ENCODE assay signal across 22 cellular contexts in genomic region chr22:41587347-41587723, GRCh38. TPM values are rescaled to one million over a fixed set of nuclear protein-coding genes. Genes with fewer than 3 reads are reported as not detected.
DNase-seq lines count a peak whose midpoint lies in the region; ATAC-seq, FAIRE-seq and TF ChIP-seq lines count a peak whose summit lies in the region.
"Had no signal": no experiment of that assay in that cellular context is flagged by ENCODE, and none has a peak within 500 bp of the region (broad histone marks: within the 10 kb centered on the region; RNA-seq: fewer than 3 reads in every experiment).

No MANE protein-coding gene starts in this region.

- H3K27ac Mint-ChIP-seq in activated naive CD8-positive, alpha-beta T cell: no peak overlapping the region
- no peak overlapping the region for H3K27ac Mint-ChIP-seq in activated naive CD8-positive, alpha-beta T cell treated with anti-CD3 and anti-CD28 coated beads for 36 hours
- no peak overlapping the region for H3K27ac Mint-ChIP-seq in astrocyte (ENCODE audit: unreplicated experiment)
- H3K27ac Mint-ChIP-seq: neural progenitor cell; stimulated activated memory B cell treated with anti-CD40 and anti-IgM and Interleukin-4, amounts not matched to agents 10 μg/mL and 1 μg/mL and 100 μg/mL, for 72 hours had no signal

- no peaks in the 10 kb centered on the region for H3K9me3 Mint-ChIP-seq in activated naive CD8-positive, alpha-beta T cell (ENCODE audit: low read depth)
- H3K9me3 Mint-ChIP-seq in activated naive CD8-positive, alpha-beta T cell treated with anti-CD3 and anti-CD28 coated beads for 36 hours: no peaks in the 10 kb centered on the region
- no peaks in the 10 kb centered on the region for H3K9me3 Mint-ChIP-seq in astrocyte (ENCODE audit: unreplicated experiment)
- H3K9me3 Mint-ChIP-seq: neural progenitor cell; stimulated activated memory B cell treated with anti-CD40 and anti-IgM and Interleukin-4, amounts not matched to agents 10 μg/mL and 1 μg/mL and 100 μg/mL, for 72 hours had no signal

- H3K4me1 ChIP-seq in astrocyte (ENCODE audit: insufficient read depth, low read length) (peaks cover 5% of the 10 kb centered on the region), mucosa of rectum (ENCODE audit: control insufficient read depth in 2 of 2, insufficient read depth in 2 of 2, low read length in 2 of 2) (peaks cover 6 to 11% of the 10 kb centered on the region in 2 donors)
- H3K4me1 ChIP-seq: foreskin keratinocyte had no signal

- peak overlapping the region; percentile 7 for H3K4me3 Mint-ChIP-seq in activated naive CD8-positive, alpha-beta T cell
- no peak overlapping the region for H3K4me3 Mint-ChIP-seq in activated naive CD8-positive, alpha-beta T cell treated with anti-CD3 and anti-CD28 coated beads for 36 hours
- peak overlapping the region; percentile 92 for H3K4me3 Mint-ChIP-seq in astrocyte (ENCODE audit: unreplicated experiment)
- H3K4me3 Mint-ChIP-seq: stimulated activated memory B cell treated with anti-CD40 and anti-IgM and Interleukin-4, amounts not matched to agents 10 μg/mL and 1 μg/mL and 100 μg/mL, for 72 hours had no signal

- no peaks in the 10 kb centered on the region for H3K36me3 Mint-ChIP-seq in activated naive CD8-positive, alpha-beta T cell
- peaks cover 4% of the 10 kb centered on the region for H3K36me3 Mint-ChIP-seq in activated naive CD8-positive, alpha-beta T cell treated with anti-CD3 and anti-CD28 coated beads for 36 hours
- peaks cover 19% of the 10 kb centered on the region for H3K36me3 Mint-ChIP-seq in astrocyte (ENCODE audit: low read depth, unreplicated experiment)
- H3K36me3 Mint-ChIP-seq: neural progenitor cell had no signal

- H3K79me2 ChIP-seq in astrocyte (ENCODE audit: insufficient read depth, low read length): peaks cover 29% of the 10 kb centered on the region

- no peaks in the 10 kb centered on the region for H3K27me3 Mint-ChIP-seq in activated naive CD8-positive, alpha-beta T cell
- H3K27me3 Mint-ChIP-seq in activated naive CD8-positive, alpha-beta T cell treated with anti-CD3 and anti-CD28 coated beads for 36 hours: no peaks in the 10 kb centered on the region
- H3K27me3 Mint-ChIP-seq in astrocyte (ENCODE audit: low read depth, unreplicated experiment): no peaks in the 10 kb centered on the region
- H3K27me3 Mint-ChIP-seq: stimulated activated memory B cell treated with anti-CD40 and anti-IgM and Interleukin-4, amounts not matched to agents 10 μg/mL and 1 μg/mL and 100 μg/mL, for 72 hours had no signal

- TF ChIP-seq POLR2A in erythroblast (IDR thresholded peaks at IDR 0.05; ENCODE audit: low read length): no peak

- peaks cover 10% of the 10 kb centered on the region for H3K4me1 Mint-ChIP-seq in activated naive CD8-positive, alpha-beta T cell (ENCODE audit: low read depth)
- peaks cover 9% of the 10 kb centered on the region for H3K4me1 Mint-ChIP-seq in activated naive CD8-positive, alpha-beta T cell treated with anti-CD3 and anti-CD28 coated beads for 36 hours
- H3K4me1 Mint-ChIP-seq in astrocyte (ENCODE audit: low read depth, unreplicated experiment): no peaks in the 10 kb centered on the region

- H3K27ac ChIP-seq in astrocyte (ENCODE audit: low read depth, low read length) (no peak overlapping the region), mucosa of rectum (ENCODE audit: low read depth in 2 of 2, low read length in 2 of 2) (peak overlapping the region; percentile 73 to 80)
- H3K27ac ChIP-seq: brain microvascular endothelial cell, coronary artery, foreskin keratinocyte, neural progenitor cell, thyroid gland had no signal

- DNase-seq in activated naive CD8-positive, alpha-beta T cell treated with anti-CD3 and anti-CD28 coated beads for 36 hours: no peak
- DNase-seq in astrocyte (ENCODE audit: low read depth) (no peak), NCI-H526 treated with DMSO at 0.1 percent for 48 hours (lab: John Stamatoyannopoulos, UW) (no peak), erythroblast (lab: John Stamatoyannopoulos, UW) (no peak), 8988T (no peak), omental fat pad (ENCODE audit: low spot score) (no peak)
- DNase-seq: activated CD4-positive, alpha-beta T cell treated with anti-CD3 and anti-CD28 coated beads for 1 hour; activated CD8-positive, alpha-beta memory T cell treated with anti-CD3 and anti-CD28 coated beads, Interleukin-2, amount 50 U/mL, for 4 hours; activated naive CD4-positive, alpha-beta T cell treated with Interleukin-2 at 50 U/mL for 16 hours; brain microvascular endothelial cell; foreskin keratinocyte; H7; NCI-H1930; NCI-H524; thyroid gland had no signal

- no peak for ATAC-seq in omental fat pad (ENCODE audit: low FRiP score)
- ATAC-seq: foreskin keratinocyte; stimulated activated memory B cell treated with anti-CD40 and anti-IgM and Interleukin-4, amounts not matched to agents 10 μg/mL and 1 μg/mL and 100 μg/mL, for 72 hours had no signal

- H3K4me2 ChIP-seq in astrocyte (ENCODE audit: low read length): no peak overlapping the region
- H3K4me2 ChIP-seq: neural progenitor cell had no signal

- H3K4me3 ChIP-seq in astrocyte (ENCODE audit: insufficient read depth, low read depth, low read length) (no peak overlapping the region), mucosa of rectum (ENCODE audit: low read length in 2 of 2) (peak overlapping the region; percentile 8 to 89)
- H3K4me3 ChIP-seq: coronary artery, neural progenitor cell, thyroid gland had no signal

- H3K36me3 ChIP-seq in astrocyte (ENCODE audit: insufficient read depth, low read length) (peaks cover 9% of the 10 kb centered on the region), mucosa of rectum (ENCODE audit: control insufficient read depth in 2 of 2, insufficient read depth in 2 of 2, low read length in 2 of 2) (peaks cover 19 to 28% of the 10 kb centered on the region in 2 donors)
- H3K36me3 ChIP-seq: neural progenitor cell had no signal

- H2AFZ ChIP-seq in astrocyte (ENCODE audit: low read depth, low read length): no peak overlapping the region
- H2AFZ ChIP-seq: neural progenitor cell had no signal

- no peaks in the 10 kb centered on the region for H3K27me3 ChIP-seq in astrocyte (ENCODE audit: insufficient read depth, low read length)
- no peaks in the 10 kb centered on the region for H3K27me3 ChIP-seq in mucosa of rectum (ENCODE audit: control insufficient read depth in 2 of 2, insufficient read depth in 2 of 2, low read length in 2 of 2)
- H3K27me3 ChIP-seq: brain microvascular endothelial cell, foreskin keratinocyte, neural progenitor cell, thyroid gland had no signal

- H3K9ac ChIP-seq in astrocyte (ENCODE audit: low read length) (no peak overlapping the region), mucosa of rectum (ENCODE audit: low read depth in 1 of 2, low read length in 2 of 2) (no peak overlapping the region)
- H3K9ac ChIP-seq: neural progenitor cell had no signal

- FAIRE-seq in astrocyte (lab: Jason Lieb, UNC): no peak
- FAIRE-seq: endothelial cell of umbilical vein had no signal

- H3K9me3 ChIP-seq in astrocyte (ENCODE audit: insufficient read depth, low read depth, low read length) (no peaks in the 10 kb centered on the region), mucosa of rectum (ENCODE audit: control insufficient read depth in 2 of 2, low read length in 2 of 2) (no peaks in the 10 kb centered on the region)
- H3K9me3 ChIP-seq: thyroid gland had no signal

- TF ChIP-seq CTCF in astrocyte (IDR thresholded peaks at IDR 0.05; ENCODE audit: insufficient read depth, low read depth, low read length) (no peak), omental fat pad (IDR thresholded peaks at IDR 0.05) (no peak)

- H4K20me1 ChIP-seq in astrocyte (ENCODE audit: insufficient read depth, low read length): peaks cover 32% of the 10 kb centered on the region

RNA-seq across cellular contexts. Expression of gene PMM1, which starts 2.3 kb away (rescaled TPM):
- total RNA-seq in activated naive CD8-positive, alpha-beta T cell treated with anti-CD3 and anti-CD28 coated beads for 36 hours: 10 to 100 TPM; 24.3 to 26.9 TPM
- total RNA-seq in astrocyte (39.4 and 42.3 TPM in 2 replicates), omental fat pad (100 to 1,000 TPM in 1 of 4 donors, 10 to 100 TPM in 3; 39.3 to 168 (median 73.1) TPM)

RNA-seq across cellular contexts. Expression of gene CSDC2, which starts 26.5 kb away (rescaled TPM):
- total RNA-seq in activated naive CD8-positive, alpha-beta T cell treated with anti-CD3 and anti-CD28 coated beads for 36 hours: not detected
- total RNA-seq in astrocyte (10.3 and 11.4 TPM in 2 replicates), omental fat pad (1 to 10 TPM in 3 of 4 donors, under 1 TPM in 1; 0.32 to 7.8 (median 4.9) TPM)
- total RNA-seq: endothelial cell of umbilical vein, foreskin keratinocyte, SK-MEL-5 had no signal

RNA-seq across cellular contexts. Expression of gene DESI1, which starts 33.5 kb away (rescaled TPM):
- 10 to 100 TPM; 67.0 to 78.8 TPM for total RNA-seq in activated naive CD8-positive, alpha-beta T cell treated with anti-CD3 and anti-CD28 coated beads for 36 hours
- 48.2 and 48.3 TPM in 2 replicates for total RNA-seq in astrocyte
- 10 to 100 TPM; 16.0 to 22.1 (median 19.5) TPM for total RNA-seq in omental fat pad

RNA-seq across cellular contexts. Expression of gene XRCC6, which starts 33.8 kb away (rescaled TPM):
- total RNA-seq in activated naive CD8-positive, alpha-beta T cell treated with anti-CD3 and anti-CD28 coated beads for 36 hours: 100 to 1,000 TPM; 498 to 502 TPM
- 221 and 232 TPM in 2 replicates for total RNA-seq in astrocyte
- total RNA-seq in omental fat pad: 100 to 1,000 TPM; 168 to 191 (median 181) TPM

RNA-seq across cellular contexts. Expression of gene POLR3H, which starts 43.1 kb away (rescaled TPM):
- total RNA-seq in activated naive CD8-positive, alpha-beta T cell treated with anti-CD3 and anti-CD28 coated beads for 36 hours: 10 to 100 TPM; 69.2 to 70.1 TPM
- 44.5 and 50.9 TPM in 2 replicates for total RNA-seq in astrocyte
- total RNA-seq in omental fat pad: 10 to 100 TPM; 17.0 to 37.7 (median 22.3) TPM
